In the genomic region with DNA sequence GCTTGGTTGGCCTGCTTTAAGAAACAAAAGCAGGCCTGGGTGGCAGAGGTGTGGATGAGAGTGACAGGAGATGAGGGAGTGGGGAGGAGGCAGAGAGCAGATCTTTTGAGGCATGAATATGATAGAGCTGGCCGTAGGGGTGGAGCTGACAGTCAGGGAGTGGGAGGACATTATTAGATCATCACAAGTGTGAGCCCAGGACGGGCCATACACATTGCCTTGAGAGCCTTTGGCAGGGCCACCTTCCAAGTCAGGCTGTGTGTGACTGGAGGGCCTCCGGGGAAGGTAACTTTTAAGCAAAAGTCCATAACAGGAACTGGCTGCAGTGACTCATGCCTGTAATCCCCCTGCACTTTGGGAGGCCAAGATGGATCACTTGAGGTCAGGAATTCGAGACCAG, we compare ENCODE assay signal across 10 cellular contexts. TPM values are rescaled to one million over a fixed set of nuclear protein-coding genes. Genes with fewer than 3 reads are reported as not detected.
DNase-seq lines count a peak whose midpoint lies in the region; TF ChIP-seq lines count a peak whose summit lies in the region.
"Had no signal": no experiment of that assay in that cellular context is flagged by ENCODE, and none has a peak within 500 bp of the region (broad histone marks: within the 10 kb centered on the region; RNA-seq: fewer than 3 reads in every experiment).

No MANE protein-coding gene starts in this region.

- TF ChIP-seq CTCF in fibroblast of villous mesenchyme (IDR thresholded peaks at IDR 0.05; ENCODE audit: insufficient read depth, low read depth, low read length) = no peak
- no peak for TF ChIP-seq CTCF in uterus (IDR thresholded peaks at IDR 0.05)

- peak; percentile 13 for DNase-seq in HCEC 1CT
- peak; percentile 45 to 62 for DNase-seq in SJCRH30
- DNase-seq in fibroblast of villous mesenchyme (ENCODE audit: low read depth) = peak; percentile 5
- peak; percentile 57 to 68 for DNase-seq in uterus
- DNase-seq in NCI-H146 treated with DMSO at 0.1 percent for 48 hours (lab: John Stamatoyannopoulos, UW; ENCODE audit: unreplicated experiment) = no peak
- no peak for DNase-seq in NCI-H1694 treated with DMSO at 0.1 percent for 48 hours (lab: John Stamatoyannopoulos, UW)
- DNase-seq in SKM-1 (lab: John Stamatoyannopoulos, UW; ENCODE audit: unreplicated experiment) = no peak
- DNase-seq: activated CD4-positive, alpha-beta T cell treated with anti-CD3 and anti-CD28 coated beads, Interleukin-2, amount 10 ng/mL, durations not matched to agents 24 days and 14 days; hippocampal formation; NCI-H748 treated with DMSO at 0.1 percent for 48 hours had no signal

- intact Hi-C loops in uterus (cut with DNase I; ENCODE audit: low total_unique reads) = no loop called here

- H3K27me3 ChIP-seq in SJCRH30 (no peaks in the 10 kb centered on the region; the same call in 1 of the 2 replicates), uterus (no peaks in the 10 kb centered on the region)

- H3K9me3 ChIP-seq in SJCRH30 (replicated peaks) = no peaks in the 10 kb centered on the region
- H3K9me3 ChIP-seq in uterus = no peaks in the 10 kb centered on the region

- H3K27ac ChIP-seq in SJCRH30 (0 out of 2 replicates have a peak overlapping the region, but pooled peaks have one; percentile 2), uterus (peak overlapping the region; percentile 69 to 74)

- no peak overlapping the region for H3K4me3 ChIP-seq in SJCRH30
- no peak overlapping the region for H3K4me3 ChIP-seq in fibroblast of villous mesenchyme (ENCODE audit: low read depth, low read length)
- no peak overlapping the region for H3K4me3 ChIP-seq in uterus

- TF ChIP-seq POLR2A in uterus (IDR thresholded peaks at IDR 0.05) = no peak

- H3K4me1 ChIP-seq in SJCRH30 (peaks cover 19% of the 10 kb centered on the region), uterus (peaks cover 0 to 3% of the 10 kb centered on the region in 2 donors)

- H3K36me3 ChIP-seq in SJCRH30 (no peaks in the 10 kb centered on the region), uterus (no peaks in the 10 kb centered on the region)

RNA-seq across cellular contexts. Expression of a gene that starts 26.3 kb away (rescaled TPM):
- total RNA-seq in SJCRH30 (2014; rRNA removed; shearing (Covaris generic)) = 41.8 and 46.4 TPM in 2 replicates
- 2.6 and 4.7 TPM in 2 replicates for total RNA-seq in fibroblast of villous mesenchyme
- 1 to 10 TPM in 3 of 4 donors, under 1 TPM in 1; 0.77 to 5.9 (median 5.0) TPM for total RNA-seq in uterus

Comparison
In these comparisons a context has a peak if more than half of its experiments do, and no peak if none do; other contexts are left out.
1. DNase-seq: peak in HCEC 1CT (single experiment), SJCRH30 (2 of 2), fibroblast of villous mesenchyme (single experiment) and uterus (2 of 2); none in NCI-H146 treated with DMSO at 0.1 percent for 48 hours (single experiment), NCI-H1694 treated with DMSO at 0.1 percent for 48 hours (single experiment) and SKM-1 (single experiment).